ENCODE assay signal across 13 cellular contexts in the genomic region with DNA sequence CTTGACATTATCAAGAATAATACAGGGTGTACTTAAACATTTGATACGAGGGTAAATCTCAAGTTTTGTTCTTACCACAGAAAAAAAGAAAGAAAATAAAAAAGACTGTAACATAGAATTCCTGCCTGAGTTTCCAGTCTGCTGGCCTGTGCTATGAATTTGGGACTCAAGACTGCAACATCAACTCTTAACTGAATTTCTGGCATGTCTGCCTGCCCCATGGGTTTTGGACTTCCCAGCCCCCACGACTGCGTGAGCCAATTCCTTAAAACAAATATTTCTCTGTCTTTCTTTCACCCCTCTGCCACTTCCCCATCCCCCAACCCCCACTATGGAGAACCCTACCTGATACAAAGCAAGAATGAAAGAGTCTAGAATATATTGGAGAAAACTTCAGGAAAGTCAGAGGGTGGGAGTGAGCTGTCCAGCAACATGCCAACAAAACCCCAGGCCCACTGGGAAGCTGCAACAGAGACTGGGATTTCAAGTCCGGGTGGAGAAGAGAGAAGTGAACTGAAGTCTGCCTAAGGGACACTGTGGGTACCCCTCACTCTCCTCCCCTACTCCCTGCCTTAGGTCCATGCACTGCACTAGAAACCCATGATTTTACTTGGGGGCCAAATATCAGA. TPM values are rescaled to one million over a fixed set of nuclear protein-coding genes. Genes with fewer than 3 reads are reported as not detected.
A peak's percentile ranks its signal among the peaks of the same experiment; 100 is the strongest.
DNase-seq lines count a peak whose midpoint lies in the region; ATAC-seq, FAIRE-seq and TF ChIP-seq lines count a peak whose summit lies in the region.
"Had no signal": no experiment of that assay in that cellular context is flagged by ENCODE, and none has a peak within 500 bp of the region (broad histone marks: within the 10 kb centered on the region; RNA-seq: fewer than 3 reads in every experiment).

No MANE protein-coding gene starts in this region.

- no peak overlapping the region for H2BK5ac ChIP-seq in H1 (ENCODE audit: low read depth, low read length)

- TF ChIP-seq RAD21 in H1 (IDR thresholded peaks at IDR 0.05 in 1 of 2, conservative IDR thresholded peaks at IDR 0.05 in 1 of 2; ENCODE audit: low read depth in 2 of 2, low read length in 2 of 2): no peak

- H3K79me2 ChIP-seq in H1 (ENCODE audit: control insufficient read depth in 1 of 2, insufficient read depth in 2 of 2, low read length in 2 of 2): peaks cover 0 to 9% of the 10 kb centered on the region in 2 experiments; a peak in 1 of 4 replicates

- TF ChIP-seq EP300 in H1 (IDR thresholded peaks at IDR 0.05; ENCODE audit: borderline replicate concordance in 1 of 2, low read depth in 2 of 2, low read length in 2 of 2): no peak

- H3K27me3 Mint-ChIP-seq in T-helper 2 cell treated with Interferon-gamma antibody and Interleukin-4, amounts not matched to agents 5 μg/mL and 100 μg/mL, for 36 hours (ENCODE audit: low read depth): no peaks in the 10 kb centered on the region

- TF ChIP-seq POLR2A in H1 (IDR thresholded peaks at IDR 0.05; ENCODE audit: control extremely low read depth in 1 of 2, low read depth in 2 of 2, low read length in 2 of 2): no peak

- H3K79me1 ChIP-seq in H1 (ENCODE audit: low read depth, low read length): no peaks in the 10 kb centered on the region; the same call in 1 of the 2 replicates

- peak overlapping the region; percentile 73 for H3K27ac Mint-ChIP-seq in T-helper 2 cell treated with Interferon-gamma antibody and Interleukin-4, amounts not matched to agents 5 μg/mL and 100 μg/mL, for 36 hours

- peak; percentile 0 for ATAC-seq in HG03442 (IDR thresholded peaks at IDR 0.05; ENCODE audit: unreplicated experiment)
- ATAC-seq in GM19023 (IDR thresholded peaks at IDR 0.05; ENCODE audit: unreplicated experiment): no peak

- H3K18ac ChIP-seq in H1 (ENCODE audit: extremely low read depth, low read length): peak overlapping the region; percentile 48; the same call in 1 of the 2 replicates

- no peak overlapping the region for H3K4me3 ChIP-seq in H1 (ENCODE audit: extremely low read depth in 1 of 4, insufficient read depth in 2 of 4, low read depth in 3 of 4, low read length in 4 of 4)
- no peak overlapping the region for H3K4me3 ChIP-seq in WERI-Rb-1 (ENCODE audit: low read depth, low read length)
- H3K4me3 ChIP-seq: PC-9 had no signal

- H3K4me3 Mint-ChIP-seq in T-helper 2 cell treated with Interferon-gamma antibody and Interleukin-4, amounts not matched to agents 5 μg/mL and 100 μg/mL, for 36 hours: no peak overlapping the region

- H3K27ac ChIP-seq in H1 (ENCODE audit: low read depth, low read length) (no peak overlapping the region), WERI-Rb-1 (no peak overlapping the region)
- H3K27ac ChIP-seq: PC-9 had no signal

- H3K4me1 ChIP-seq in H1 (replicated peaks in 1 of 4; ENCODE audit: control insufficient read depth in 3 of 4, insufficient read depth in 4 of 4, low read length in 3 of 4): peaks cover 0 to 9% (median 2%) of the 10 kb centered on the region in 4 experiments; a peak in 3 of 7 replicates

- no peak overlapping the region for H3K23ac ChIP-seq in H1 (ENCODE audit: insufficient read length)

- H4K91ac ChIP-seq in H1 (replicated peaks; ENCODE audit: insufficient read length, low read length): no peak overlapping the region

- CTCF ChIA-PET in H1 (lab: Charles Lee; ENCODE audit: partially characterized antibody): interaction anchor here (1.2 kb wide), 1 partner anchor 11 kb away, joined by 3 read pairs; no protein-coding TSS in a partner anchor

- H3K14ac ChIP-seq in H1 (ENCODE audit: insufficient read length): no peak overlapping the region

- no peak overlapping the region for H2BK12ac ChIP-seq in H1 (ENCODE audit: low read depth, low read length)

- H3K4ac ChIP-seq in H1 (replicated peaks; ENCODE audit: insufficient read length, low read depth, low read length): no peak overlapping the region

- no peak overlapping the region for H3K56ac ChIP-seq in H1 (replicated peaks; ENCODE audit: insufficient read length, low read depth, low read length)

- TF ChIP-seq CTCF in H1 (IDR thresholded peaks at IDR 0.05; ENCODE audit: control extremely low read depth in 1 of 3, insufficient read depth in 1 of 3, low read depth in 1 of 3, low read length in 3 of 3) (no peak), WERI-Rb-1 (IDR thresholded peaks at IDR 0.05; ENCODE audit: low read depth, low read length) (no peak)

- H2BK15ac ChIP-seq in H1 (ENCODE audit: low read length): no peak overlapping the region

- H4K8ac ChIP-seq in H1 (ENCODE audit: extremely low read depth, insufficient read depth, low read length): no peak overlapping the region

- no peak overlapping the region for H2AFZ ChIP-seq in H1 (ENCODE audit: low read length)
- H2AFZ ChIP-seq: PC-9 had no signal

- H3K9ac ChIP-seq in H1 (replicated peaks in 1 of 4; ENCODE audit: extremely low read depth in 1 of 4, low read depth in 3 of 4, low read length in 3 of 4): no peak overlapping the region

- POLR2A ChIA-PET in H1 (lab: Charles Lee; ENCODE audit: partially characterized antibody): no interaction called here

- 0 out of 2 replicates have a peak, but pooled peaks cover 2% of the 10 kb centered on the region for H3K23me2 ChIP-seq in H1 (ENCODE audit: low read depth, low read length)

- H3K4me1 Mint-ChIP-seq in T-helper 2 cell treated with Interferon-gamma antibody and Interleukin-4, amounts not matched to agents 5 μg/mL and 100 μg/mL, for 36 hours (ENCODE audit: low read depth): peaks cover 14% of the 10 kb centered on the region

- no peak overlapping the region for H4K5ac ChIP-seq in H1 (ENCODE audit: insufficient read length, low read depth, low read length)

- H3K36me3 ChIP-seq in H1 (ENCODE audit: control insufficient read depth in 2 of 4, insufficient read depth in 4 of 4, low read length in 3 of 4) (no peaks in the 10 kb centered on the region; a peak in 1 of 8 replicates), WERI-Rb-1 (no peaks in the 10 kb centered on the region)

- 0 out of 4 replicates have a peak overlapping the region, but pooled peaks of 1 of the 2 experiments have one; percentile 21 for H3K4me2 ChIP-seq in H1 (ENCODE audit: insufficient read depth in 1 of 2, low read depth in 2 of 2, low read length in 2 of 2)
- H3K4me2 ChIP-seq: PC-9 had no signal

- no peaks in the 10 kb centered on the region for H3K9me3 ChIP-seq in H1 (ENCODE audit: insufficient read depth in 2 of 2, low read depth in 1 of 2, low read length in 1 of 2)
- no peaks in the 10 kb centered on the region for H3K9me3 ChIP-seq in WERI-Rb-1 (ENCODE audit: severe bottlenecking)

- peak; percentile 54 for FAIRE-seq in GM19239 (lab: Jason Lieb, UNC)
- no peak for FAIRE-seq in H1 (lab: Jason Lieb, UNC)
- FAIRE-seq: small intestine had no signal

- no peaks in the 10 kb centered on the region for H3K36me3 Mint-ChIP-seq in T-helper 2 cell treated with Interferon-gamma antibody and Interleukin-4, amounts not matched to agents 5 μg/mL and 100 μg/mL, for 36 hours (ENCODE audit: low read depth)

- no peak overlapping the region for H2AK5ac ChIP-seq in H1 (ENCODE audit: low read depth, low read length)

- no peaks in the 10 kb centered on the region for H3K27me3 ChIP-seq in H1 (replicated peaks in 1 of 4; ENCODE audit: control insufficient read depth in 3 of 4, extremely low read depth in 1 of 4, insufficient read depth in 3 of 4, low read length in 3 of 4)
- H3K27me3 ChIP-seq in WERI-Rb-1 (ENCODE audit: insufficient read depth, low read depth, severe bottlenecking): no peaks in the 10 kb centered on the region

- H2BK120ac ChIP-seq in H1 (replicated peaks; ENCODE audit: low read depth, low read length): no peak overlapping the region

- H4K20me1 ChIP-seq in H1 (replicated peaks in 1 of 2; ENCODE audit: control insufficient read depth in 1 of 2, insufficient read depth in 2 of 2, low read length in 2 of 2): no peaks in the 10 kb centered on the region

- H3K9me3 Mint-ChIP-seq in T-helper 2 cell treated with Interferon-gamma antibody and Interleukin-4, amounts not matched to agents 5 μg/mL and 100 μg/mL, for 36 hours: peaks cover 6% of the 10 kb centered on the region

- DNase-seq in T-helper 2 cell treated with Interferon-gamma antibody and Interleukin-4, amounts not matched to agents 5 μg/mL and 100 μg/mL, for 36 hours (ENCODE audit: low spot score): no peak
- no peak for DNase-seq in T-helper 2 cell
- no peak for DNase-seq in GM19239 (ENCODE audit: insufficient read length, low spot score)
- DNase-seq in H1 (ENCODE audit: low read depth in 1 of 2, low spot score in 2 of 2): no peak
- no peak for DNase-seq in WERI-Rb-1
- no peak for DNase-seq in NCI-H2196 (lab: John Stamatoyannopoulos, UW; ENCODE audit: unreplicated experiment)
- DNase-seq: NCI-H1436, NCI-H446 treated with DMSO at 0.1 percent for 48 hours, PC-9, small intestine, substantia nigra had no signal

- H2BK20ac ChIP-seq in H1 (ENCODE audit: low read length): no peak overlapping the region

- 76% methylated on average over 2 of the region's 4 CpGs; no CpG with 5 or more reads in 1 of the 2 experiments for WGBS in H1 (ENCODE audit: extremely low coverage in 1 of 2, insufficient coverage in 1 of 2, insufficient read length in 1 of 2, insufficient replicate concordance in 2 of 2, low coverage in 1 of 2, low lambda C conversion rate in 2 of 2, missing lambda C conversion rate in 1 of 2), 2 experiments

TF ChIP-seq in H1, 55 proteins besides CTCF, POLR2A, EP300 and RAD21 (continues in another document):
- TF ChIP-seq JUN (IDR thresholded peaks at IDR 0.05; ENCODE audit: low read depth, low read length) (no peak), TAF1 (IDR thresholded peaks at IDR 0.05; ENCODE audit: low read depth, low read length) (no peak), USF2 (IDR thresholded peaks at IDR 0.05; ENCODE audit: low read length) (no peak), RXRA (IDR thresholded peaks at IDR 0.05; ENCODE audit: insufficient read depth, low read depth, low read length) (no peak), POLR2AphosphoS5 (IDR thresholded peaks at IDR 0.05; ENCODE audit: low read depth, low read length) (no peak), YY1 (IDR thresholded peaks at IDR 0.05; ENCODE audit: low read depth, low read length) (no peak)

RNA-seq across cellular contexts. Expression of gene MARCHF3, which starts 43.0 kb away (rescaled TPM):
- 12.0 and 14.0 TPM in 2 replicates for total RNA-seq in H1 (2021; fragmentation: NEBNext Ultra II Directional; extraction: Animal tissue kit (Norgen Biotek cat#: 25700))
- 11.1 and 16.9 TPM in 2 replicates for polyA plus RNA-seq in H1 (2011; rRNA removed)
- polyA plus RNA-seq in H1 (2011; cell fraction: cytosol; rRNA removed): 10.9 TPM
- polyA plus RNA-seq in H1 (2011; cell fraction: nucleus; rRNA removed): 14.1 TPM
- 11.8 to 13.5 TPM (median 12.9 TPM) in 4 replicates for polyA plus RNA-seq in H1 (2012, experiment 1 of 2)
- polyA plus RNA-seq in H1 (2012, experiment 2 of 2): 9.3 TPM
- polyA plus RNA-seq in H1 (2013, experiment 1 of 2): 5.7 TPM
- 8.1 TPM for polyA plus RNA-seq in H1 (2013, experiment 2 of 2)
- 19.0 and 23.9 TPM in 2 replicates for polyA minus RNA-seq in H1 (2011; rRNA and poly(A)+ RNA removed)
- 10.1 TPM for polyA minus RNA-seq in H1 (2011; cell fraction: cytosol; rRNA and poly(A)+ RNA removed)
- polyA minus RNA-seq in H1 (2011; cell fraction: nucleus; rRNA and poly(A)+ RNA removed): 32.0 TPM
